8 cellular contexts compared by ENCODE assay signal in genomic region chr6:132365319-132365907, GRCh38. TPM values are rescaled to one million over a fixed set of nuclear protein-coding genes. Genes with fewer than 3 reads are reported as not detected.
A peak's percentile ranks its signal among the peaks of the same experiment; 100 is the strongest.
DNase-seq lines count a peak whose midpoint lies in the region; ATAC-seq and TF ChIP-seq lines count a peak whose summit lies in the region.

No MANE protein-coding gene starts in this region.

- peak; percentile 23 for DNase-seq in HEK293T (ENCODE audit: extremely low spot score)
- peak; percentile 68 for DNase-seq in NCI-H82 (lab: John Stamatoyannopoulos, UW)
- DNase-seq in naive B cell, result no peak
- no peak for DNase-seq in NCI-H2196 (lab: John Stamatoyannopoulos, UW; ENCODE audit: unreplicated experiment)
- DNase-seq in CD8-positive, alpha-beta memory T cell, result no peak
- DNase-seq in MG63, result no peak
- DNase-seq in hepatic stellate cell (ENCODE audit: low spot score), result no peak

- ATAC-seq in GM18870 (IDR thresholded peaks at IDR 0.05; ENCODE audit: unreplicated experiment) (peak; percentile 98), naive B cell (ENCODE audit: low read depth in 2 of 2) (peak; percentile 69 to 71)

- H3K36me3 Mint-ChIP-seq in naive B cell, result peaks cover 0 to 4% of the 10 kb centered on the region in 2 donors
- H3K36me3 Mint-ChIP-seq in CD8-positive, alpha-beta memory T cell, result peaks cover 0 to 2% (median under 1%) of the 10 kb centered on the region in 3 donors

- no peaks in the 10 kb centered on the region for H3K27me3 Mint-ChIP-seq in naive B cell
- H3K27me3 Mint-ChIP-seq in CD8-positive, alpha-beta memory T cell, result peaks cover 5 to 31% of the 10 kb centered on the region in 2 donors

- H3K27me3 ChIP-seq in CD8-positive, alpha-beta memory T cell (ENCODE audit: insufficient read depth, low read length, poor library complexity, severe bottlenecking), result no peaks in the 10 kb centered on the region
- H3K27me3 ChIP-seq in MG63, result no peaks in the 10 kb centered on the region

- POLR2A ChIA-PET in HEK293T (lab: Yijun Ruan, JAX), result no interaction called here
- POLR2A ChIA-PET in CD8-positive, alpha-beta memory T cell (lab: Charles Lee), result no interaction called here

- H3K9me3 Mint-ChIP-seq in naive B cell, result peaks cover 0 to under 1% (median 0%) of the 10 kb centered on the region in 7 donors
- H3K9me3 Mint-ChIP-seq in CD8-positive, alpha-beta memory T cell, result no peaks in the 10 kb centered on the region

- peak overlapping the region; percentile 21 to 89 (median 59) for H3K27ac Mint-ChIP-seq in naive B cell
- H3K27ac Mint-ChIP-seq in CD8-positive, alpha-beta memory T cell, result no peak overlapping the region

- H3K4me1 ChIP-seq in CD8-positive, alpha-beta memory T cell (ENCODE audit: insufficient read depth, low read length), result no peaks in the 10 kb centered on the region

- H3K9me3 ChIP-seq in CD8-positive, alpha-beta memory T cell (ENCODE audit: low read length), result no peaks in the 10 kb centered on the region
- H3K9me3 ChIP-seq in MG63, result no peaks in the 10 kb centered on the region

- H3K36me3 ChIP-seq in CD8-positive, alpha-beta memory T cell (ENCODE audit: insufficient read depth, low read length), result no peaks in the 10 kb centered on the region
- H3K36me3 ChIP-seq in MG63, result no peaks in the 10 kb centered on the region

- H3K27ac ChIP-seq in CD8-positive, alpha-beta memory T cell (ENCODE audit: low read depth, low read length), result no peak overlapping the region

- CTCF ChIA-PET in HEK293T (lab: Yijun Ruan, JAX), result no interaction called here
- CTCF ChIA-PET in CD8-positive, alpha-beta memory T cell (lab: Charles Lee), result no interaction called here

- no peak overlapping the region for H3K4me3 ChIP-seq in CD8-positive, alpha-beta memory T cell (ENCODE audit: low read length)
- no peak overlapping the region for H3K4me3 ChIP-seq in MG63

- H3K4me1 Mint-ChIP-seq in naive B cell, result peaks cover 39 to 47% (median 42%) of the 10 kb centered on the region in 3 donors
- H3K4me1 Mint-ChIP-seq in CD8-positive, alpha-beta memory T cell, result peaks cover 0 to 11% (median 9%) of the 10 kb centered on the region in 3 donors

- peak overlapping the region; percentile 1 to 84 (median 48) for H3K4me3 Mint-ChIP-seq in naive B cell
- no peak overlapping the region for H3K4me3 Mint-ChIP-seq in CD8-positive, alpha-beta memory T cell

TF ChIP-seq in HEK293T, 16 proteins besides CTCF, POLR2A, EP300 and RAD21:
- TF ChIP-seq SP1 (IDR thresholded peaks at IDR 0.05), result no peak
- TF ChIP-seq, protein P1, sequence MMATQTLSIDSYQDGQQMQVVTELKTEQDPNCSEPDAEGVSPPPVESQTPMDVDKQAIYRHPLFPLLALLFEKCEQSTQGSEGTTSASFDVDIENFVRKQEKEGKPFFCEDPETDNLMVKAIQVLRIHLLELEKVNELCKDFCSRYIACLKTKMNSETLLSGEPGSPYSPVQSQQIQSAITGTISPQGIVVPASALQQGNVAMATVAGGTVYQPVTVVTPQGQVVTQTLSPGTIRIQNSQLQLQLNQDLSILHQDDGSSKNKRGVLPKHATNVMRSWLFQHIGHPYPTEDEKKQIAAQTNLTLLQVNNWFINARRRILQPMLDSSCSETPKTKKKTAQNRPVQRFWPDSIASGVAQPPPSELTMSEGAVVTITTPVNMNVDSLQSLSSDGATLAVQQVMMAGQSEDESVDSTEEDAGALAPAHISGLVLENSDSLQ (IDR thresholded peaks at IDR 0.05), result peak; percentile 86

RNA-seq across cellular contexts. Expression of gene MOXD1, which starts 35.9 kb away (rescaled TPM):
- 10 to 100 TPM in 2 of 6 donors, 1 to 10 TPM in 4; 3.8 to 11.4 (median 8.1) TPM for polyA plus RNA-seq in naive B cell (ENCODE audit: low read depth in 6 of 6)
- total RNA-seq in CD8-positive, alpha-beta memory T cell, result not detected
- polyA plus RNA-seq in CD8-positive, alpha-beta memory T cell, result 0.25 TPM
- 1.9 and 2.9 TPM in 2 replicates for total RNA-seq in MG63 (2014; rRNA removed; shearing (Covaris generic); ENCODE audit: low replicate concordance)

Comparison
In these comparisons a context has a peak if more than half of its experiments do, and no peak if none do; other contexts are left out.
1. DNase-seq: peak in HEK293T (single experiment) and NCI-H82 (single experiment); none in naive B cell (single experiment), NCI-H2196 (single experiment), CD8-positive, alpha-beta memory T cell (0 of 5), MG63 (single experiment) and hepatic stellate cell (single experiment).
2. H3K27ac Mint-ChIP-seq: peak in naive B cell (6 of 6); none in CD8-positive, alpha-beta memory T cell (0 of 8).
3. H3K4me3 Mint-ChIP-seq: peak in naive B cell (8 of 8); none in CD8-positive, alpha-beta memory T cell (0 of 7).